Comparison of ENCODE assay signal across 17 cellular contexts in genomic region chr11:8100605-8101004, GRCh38. TPM values are rescaled to one million over a fixed set of nuclear protein-coding genes. Genes with fewer than 3 reads are reported as not detected.
"Had no signal": no experiment of that assay in that cellular context is flagged by ENCODE, and none has a peak within 500 bp of the region (broad histone marks: within the 10 kb centered on the region; RNA-seq: fewer than 3 reads in every experiment).

No MANE protein-coding gene starts in this region.

- H3K9me3 ChIP-seq: neutrophil, tibial artery, upper lobe of right lung had no signal

- H3K36me3 ChIP-seq: neutrophil, upper lobe of right lung had no signal

- H3K27me3 Mint-ChIP-seq: naive thymus-derived CD8-positive, alpha-beta T cell had no signal

- H3K4me3 Mint-ChIP-seq: naive thymus-derived CD8-positive, alpha-beta T cell; stimulated activated effector memory CD8-positive, alpha-beta T cell treated with anti-CD3 and anti-CD28 coated beads, Interleukin-12 subunit alpha, Interleukin-12 subunit beta, amount 100 ng/mL, for 72 hours had no signal

- H3K9me3 Mint-ChIP-seq: naive thymus-derived CD8-positive, alpha-beta T cell; stimulated activated effector memory CD8-positive, alpha-beta T cell treated with anti-CD3 and anti-CD28 coated beads, Interleukin-12 subunit alpha, Interleukin-12 subunit beta, amount 100 ng/mL, for 72 hours had no signal

- H3K4me1 Mint-ChIP-seq: stimulated activated effector memory CD8-positive, alpha-beta T cell treated with anti-CD3 and anti-CD28 coated beads, Interleukin-12 subunit alpha, Interleukin-12 subunit beta, amount 100 ng/mL, for 72 hours had no signal

- H3K36me3 Mint-ChIP-seq: stimulated activated effector memory CD8-positive, alpha-beta T cell treated with anti-CD3 and anti-CD28 coated beads, Interleukin-12 subunit alpha, Interleukin-12 subunit beta, amount 100 ng/mL, for 72 hours had no signal

- H3K27ac ChIP-seq: hepatocyte, neutrophil, tibial artery, upper lobe of right lung had no signal

- H3K27ac Mint-ChIP-seq: naive thymus-derived CD8-positive, alpha-beta T cell; stimulated activated effector memory CD8-positive, alpha-beta T cell treated with anti-CD3 and anti-CD28 coated beads, Interleukin-12 subunit alpha, Interleukin-12 subunit beta, amount 100 ng/mL, for 72 hours had no signal

- ATAC-seq: left colon; naive thymus-derived CD8-positive, alpha-beta T cell; stimulated activated effector memory CD8-positive, alpha-beta T cell treated with anti-CD3 and anti-CD28 coated beads, Interleukin-12 subunit alpha, Interleukin-12 subunit beta, amount 100 ng/mL, for 72 hours; stimulated activated naive CD8-positive, alpha-beta T cell treated with anti-CD3 and anti-CD28 coated beads, Interleukin-15, Interleukin-2, amounts not matched to agents 100 U/mL and 50 U/mL, for 24 hours; upper lobe of right lung had no signal

- H3K4me3 ChIP-seq: dorsolateral prefrontal cortex, hepatocyte, smooth muscle cell, tibial artery, upper lobe of right lung had no signal

- H3K4me1 ChIP-seq: tibial artery, upper lobe of right lung had no signal

- DNase-seq: cortex of kidney; effector CD8-positive, alpha-beta T cell; foreskin melanocyte; kidney; left colon; mammary epithelial cell; naive thymus-derived CD8-positive, alpha-beta T cell; stimulated activated CD4-positive, alpha-beta T cell treated with anti-CD3 and anti-CD28 coated beads, Interleukin-4, amount 100 ng/mL, for 1 hour; stimulated activated CD8-positive, alpha-beta memory T cell treated with anti-CD3 and anti-CD28 coated beads, Interleukin-4, amount 100 ng/mL, for 48 hours; stimulated activated naive CD8-positive, alpha-beta T cell treated with anti-CD3 and anti-CD28 coated beads, Interleukin-15, Interleukin-2, amounts not matched to agents 100 U/mL and 50 U/mL, for 24 hours; tibial artery; upper lobe of right lung had no signal

- H3K27me3 ChIP-seq: dorsolateral prefrontal cortex, hepatocyte, neutrophil, tibial artery, upper lobe of right lung had no signal

RNA-seq across cellular contexts. Expression of gene TUB, which starts 19.6 kb away (rescaled TPM):
- total RNA-seq: naive thymus-derived CD8-positive, alpha-beta T cell had no signal
